ENCODE assay signal across 8 cellular contexts in genomic region chr12:21527451-21528180, GRCh38. TPM values are rescaled to one million over a fixed set of nuclear protein-coding genes. Genes with fewer than 3 reads are reported as not detected.
DNase-seq lines count a peak whose midpoint lies in the region; ATAC-seq, FAIRE-seq and TF ChIP-seq lines count a peak whose summit lies in the region.

No MANE protein-coding gene starts in this region.

- TF ChIP-seq POLR2A in GM12878 (IDR thresholded peaks at IDR 0.05; ENCODE audit: low read depth, low read length) (no peak), gastrocnemius medialis (IDR thresholded peaks at IDR 0.05) (no peak)

- no peak overlapping the region for H2BK120ac ChIP-seq in H9 (ENCODE audit: low read depth, low read length, poor library complexity, severe bottlenecking)

- no peak overlapping the region for H4K5ac ChIP-seq in H9 (ENCODE audit: insufficient read length, low read depth, low read length)

- H4K20me1 ChIP-seq in H9 (ENCODE audit: control insufficient read depth, insufficient read depth, insufficient read length) (no peaks in the 10 kb centered on the region), GM12878 (ENCODE audit: control insufficient read depth, insufficient read depth) (no peaks in the 10 kb centered on the region)

- DNase-seq in GM04504 (ENCODE audit: low read depth), result peak; percentile 14
- DNase-seq in H9, result peak; percentile 84
- peak; percentile 71 for DNase-seq in M059J (ENCODE audit: low read depth)
- DNase-seq in T-helper 22 cell (ENCODE audit: low read depth), result peak; percentile 23
- DNase-seq in GM12878 (ENCODE audit: low read depth, low spot score), result peak; percentile 27
- no peak for DNase-seq in iPS DF 6.9 (ENCODE audit: low read depth, low spot score)
- DNase-seq in gastrocnemius medialis, result peak; percentile 25 to 62
- DNase-seq in MV-4-11 (lab: John Stamatoyannopoulos, UW), result no peak

- peaks cover 0 to 4% of the 10 kb centered on the region in 2 experiments; a peak in 1 of 5 replicates for H3K9me3 Mint-ChIP-seq in H9

- H3K4me1 Mint-ChIP-seq in H9, result peaks cover 5 to 12% of the 10 kb centered on the region in 2 experiments

- no peaks in the 10 kb centered on the region; a peak in 1 of 7 replicates for H3K36me3 Mint-ChIP-seq in H9 (ENCODE audit: insufficient read depth in 1 of 3, low read depth in 3 of 3)

- CTCF ChIA-PET in GM12878 (lab: Yijun Ruan, JAX), result no interaction called here

- H2BK12ac ChIP-seq in H9 (ENCODE audit: insufficient read length, low read depth, low read length), result no peak overlapping the region

- H3K36me3 ChIP-seq in GM12878 (ENCODE audit: control insufficient read depth in 2 of 2, insufficient read depth in 2 of 2, low read length in 1 of 2), result no peaks in the 10 kb centered on the region
- H3K36me3 ChIP-seq in iPS DF 6.9 (ENCODE audit: control insufficient read depth, insufficient read depth, low read length), result no peaks in the 10 kb centered on the region
- no peaks in the 10 kb centered on the region for H3K36me3 ChIP-seq in gastrocnemius medialis

- no peak overlapping the region for H2BK5ac ChIP-seq in H9 (ENCODE audit: insufficient read length, low read length)

- ATAC-seq in GM12878 (peak; percentile 95), gastrocnemius medialis (peak; percentile 75 to 87)

- H3K9me3 ChIP-seq in H9 (ENCODE audit: control insufficient read depth, low read depth, low read length), result no peaks in the 10 kb centered on the region
- H3K9me3 ChIP-seq in GM12878 (replicated peaks; ENCODE audit: control insufficient read depth, insufficient read depth, low read length), result no peaks in the 10 kb centered on the region; the same call in 2 of the 3 replicates
- no peaks in the 10 kb centered on the region for H3K9me3 ChIP-seq in iPS DF 6.9 (ENCODE audit: control insufficient read depth, insufficient read depth, low read length)
- no peaks in the 10 kb centered on the region for H3K9me3 ChIP-seq in gastrocnemius medialis

- H3K14ac ChIP-seq in H9 (ENCODE audit: insufficient read depth, low read length), result peak overlapping the region; percentile 86

- no peak for TF ChIP-seq EP300 in GM12878 (IDR thresholded peaks at IDR 0.05; ENCODE audit: borderline replicate concordance in 1 of 2, control insufficient read depth in 1 of 2, low read depth in 2 of 2, low read length in 2 of 2)

- no peak for TF ChIP-seq RAD21 in GM12878 (IDR thresholded peaks at IDR 0.05; ENCODE audit: insufficient read depth, low read depth, low read length)

- H3K27ac Mint-ChIP-seq in H9, result no peak overlapping the region

- SMC1A ChIA-PET in GM12878 (lab: Charles Lee; ENCODE audit: uncharacterized antibody, unreplicated experiment), result interaction anchor here (0.8 to 1.2 kb wide), 2 partner anchors 17 to 64 kb away, joined by 3 read pairs; no protein-coding TSS in a partner anchor

- H4K91ac ChIP-seq in H9 (ENCODE audit: insufficient read length, low read depth, low read length), result no peak overlapping the region

- POLR2A ChIA-PET in GM12878 (lab: Charles Lee), result no interaction called here

- peak overlapping the region; percentile 62 to 86 for H3K4me3 Mint-ChIP-seq in H9

- H3K27me3 ChIP-seq in H9 (ENCODE audit: insufficient read depth, low read length) (peaks cover 5% of the 10 kb centered on the region; the same call in 1 of the 2 replicates), GM12878 (replicated peaks in 1 of 2; ENCODE audit: control insufficient read depth in 2 of 2, insufficient read depth in 2 of 2, low read length in 1 of 2) (peaks cover 1 to 8% of the 10 kb centered on the region in 2 experiments; a peak in 3 of 4 replicates), iPS DF 6.9 (ENCODE audit: control insufficient read depth, insufficient read depth, low read length) (peaks cover 9% of the 10 kb centered on the region; the same call in 1 of the 2 replicates), gastrocnemius medialis (no peaks in the 10 kb centered on the region)

- H3K4me1 ChIP-seq in H9 (ENCODE audit: insufficient read depth, low read length) (no peaks in the 10 kb centered on the region), GM12878 (ENCODE audit: control insufficient read depth, insufficient read depth, low read length) (no peaks in the 10 kb centered on the region), iPS DF 6.9 (ENCODE audit: control insufficient read depth, insufficient read depth, low read length) (no peaks in the 10 kb centered on the region), gastrocnemius medialis (peaks cover 14 to 21% of the 10 kb centered on the region in 2 donors)

- no peak overlapping the region for H4K8ac ChIP-seq in H9 (replicated peaks; ENCODE audit: insufficient read length, low read depth, low read length)

- H3K79me2 ChIP-seq in H9 (ENCODE audit: insufficient read depth, low read length) (no peaks in the 10 kb centered on the region), GM12878 (ENCODE audit: control insufficient read depth, insufficient read depth, low read length) (no peaks in the 10 kb centered on the region)

- BruUV-seq in GM12878 (replicated peaks; lab: Mats Ljungman, UMichigan), result no TSS peak

- peaks cover 8% of the 10 kb centered on the region for H3K23me2 ChIP-seq in H9 (ENCODE audit: insufficient read length, low read depth, low read length, poor library complexity, severe bottlenecking)

- no peak overlapping the region for H2BK15ac ChIP-seq in H9 (ENCODE audit: low read depth, low read length)

- H3K4me3 ChIP-seq in GM12878 (peak overlapping the region; percentile 71), iPS DF 6.9 (ENCODE audit: low read length) (peak overlapping the region; percentile 68), gastrocnemius medialis (peak overlapping the region; percentile 65 to 74 (median 68))

- H3T11ph ChIP-seq in H9 (ENCODE audit: low read length), result no peak overlapping the region

- WGBS in H9 (ENCODE audit: extremely low coverage, insufficient read length, low lambda C conversion rate), result no CpG with 5 or more reads among the region's 57 CpGs
- WGBS in GM12878 (ENCODE audit: insufficient coverage, insufficient replicate concordance, low lambda C conversion rate, missing lambda C conversion rate), result under 1% methylated on average over 47 of the region's 57 CpGs
- no CpG with 5 or more reads among the region's 57 CpGs for WGBS in iPS DF 6.9 (ENCODE audit: insufficient coverage, insufficient read length)

- TF ChIP-seq CTCF in H9 (conservative IDR thresholded peaks at IDR 0.05), result no peak; the same call in 2 of the 3 replicates
- TF ChIP-seq CTCF in GM12878 (IDR thresholded peaks at IDR 0.05 in 2 of 3, conservative IDR thresholded peaks at IDR 0.05 in 1 of 3; ENCODE audit: control insufficient read depth in 2 of 3, extremely low read depth in 1 of 3, insufficient read depth in 1 of 3, low read depth in 3 of 3, low read length in 3 of 3), result no peak
- peak in 2 of 5 experiments; percentile 14 to 44 for TF ChIP-seq CTCF in gastrocnemius medialis (IDR thresholded peaks at IDR 0.05 in 4 of 5, conservative IDR thresholded peaks at IDR 0.05 in 1 of 5)

- H3K56ac ChIP-seq in H9 (ENCODE audit: insufficient read length, low read depth, low read length), result no peak overlapping the region

- H3K27me3 Mint-ChIP-seq in H9 (ENCODE audit: low read depth), result peaks cover 67% of the 10 kb centered on the region

- H3K4me2 ChIP-seq in H9 (ENCODE audit: insufficient read depth, insufficient read length, low read length) (peak overlapping the region; percentile 98), GM12878 (ENCODE audit: control insufficient read depth, insufficient read depth) (peak overlapping the region; percentile 97)

- peak overlapping the region; percentile 11 for H3K18ac ChIP-seq in H9 (ENCODE audit: insufficient read length, low read depth, low read length)

- H3K4ac ChIP-seq in H9 (ENCODE audit: low read depth, low read length), result no peak overlapping the region

- no peaks in the 10 kb centered on the region for H3K79me1 ChIP-seq in H9 (ENCODE audit: insufficient read depth, low read depth, low read length, poor library complexity, severe bottlenecking)

- H3K23ac ChIP-seq in H9 (ENCODE audit: insufficient read length, low read depth, low read length), result no peak overlapping the region

- H3K9ac ChIP-seq in H9 (ENCODE audit: extremely low read depth, insufficient read length, low read length) (peak overlapping the region; percentile 46), GM12878 (ENCODE audit: control insufficient read depth, insufficient read depth, low read length) (no peak overlapping the region)

- no peak overlapping the region for H2AFZ ChIP-seq in H9 (ENCODE audit: low read length)
- H2AFZ ChIP-seq in GM12878 (ENCODE audit: control insufficient read depth, low read depth, low read length), result peak overlapping the region; percentile 86

- RAD21 ChIA-PET in GM12878 (lab: Charles Lee; ENCODE audit: unreplicated experiment), result no interaction called here

- no peak for FAIRE-seq in GM12878 (lab: Jason Lieb, UNC)

- H2AK5ac ChIP-seq in H9 (ENCODE audit: insufficient read length, low read length), result no peak overlapping the region

- intact Hi-C loops in GM12878 (cut with micrococcal nuclease; ENCODE audit: unreplicated experiment), result no loop called here
- intact Hi-C loops in gastrocnemius medialis (cut with DNase I; ENCODE audit: low total_unique reads), result loop anchor here (10.0 kb wide), 1 partner anchor 127 kb away; the partner anchor contains the start of gene LDHB

- H2BK20ac ChIP-seq in H9 (ENCODE audit: low read depth, low read length, poor library complexity, severe bottlenecking), result no peak overlapping the region

- in situ Hi-C loops in GM12878 (cut with MboI), result no loop called here
- in situ Hi-C loops in gastrocnemius medialis (cut with MboI; ENCODE audit: low sequenced_read_pairs in 4 of 4), result no loop called here

- no peak overlapping the region for H3K27ac ChIP-seq in H9 (ENCODE audit: insufficient read length, low read depth, low read length)
- no peak overlapping the region for H3K27ac ChIP-seq in GM12878 (ENCODE audit: control insufficient read depth, insufficient read depth)
- H3K27ac ChIP-seq in iPS DF 6.9 (ENCODE audit: low read length), result no peak overlapping the region
- H3K27ac ChIP-seq in gastrocnemius medialis, result peak overlapping the region; percentile 53 to 70 (median 62)

RNA-seq across cellular contexts. Expression of gene SPX, which starts 1.5 kb away (rescaled TPM):
- total RNA-seq in H9 (2021) (0.35 and 0.57 TPM in 2 replicates), GM12878 (2014; rRNA removed) (not detected in 2 replicates), GM12878 (2014; rRNA removed; fragmentation: Illumina TruSeq; extraction: Trizol) (not detected in 2 replicates), GM12878 (2021) (0.11 TPM in 1 of 2 replicates, not detected in the other), gastrocnemius medialis (1 to 10 TPM in 2 of 4 donors, under 1 TPM in 1, not detected in 1; 0.73 to 3.1 (median 2.4) TPM)
- total RNA-seq in M059J (2014; rRNA removed; shearing (Covaris generic)), result 0.39 and 0.47 TPM in 2 replicates
- total RNA-seq in GM12878 (2013; cell fraction: nucleolus; rRNA removed), result 0.06 TPM in 1 of 2 replicates, not detected in the other
- polyA plus RNA-seq in GM12878 (2011; ENCODE audit: low read depth), result not detected
- polyA plus RNA-seq in GM12878 (2011; rRNA removed) (0.05 and 0.12 TPM in 2 replicates), GM12878 (2014; fragmentation: Illumina TruSeq; extraction: Trizol) (not detected in 2 replicates), GM12878 (2014; fragmentation: Nextera tagmentation; extraction: Ambion mirVana) (under 1 TPM in 1 of 2 experiments, not detected in 1; 0.05 TPM), GM12878 (2014; rRNA removed) (not detected in 2 replicates), GM12878 (2016; fragmentation: Nextera tagmentation; extraction: Ambion mirVana) (not detected)
- polyA plus RNA-seq in GM12878 (2011; cell fraction: cytosol; rRNA removed), result 0.01 and 0.03 TPM in 2 replicates
- polyA plus RNA-seq in GM12878 (2011; cell fraction: nucleus; rRNA removed), result 0.15 TPM in 1 of 2 replicates, not detected in the other
- polyA plus RNA-seq in GM12878 (2012), result 0.07 TPM in 1 of 2 replicates, not detected in the other
- polyA minus RNA-seq in GM12878 (2011; rRNA and poly(A)+ RNA removed), result not detected in 2 replicates
- polyA minus RNA-seq in GM12878 (2011; cell fraction: cytosol; rRNA and poly(A)+ RNA removed), result not detected in 2 replicates
- 0.19 and 0.24 TPM in 2 replicates for polyA minus RNA-seq in GM12878 (2011; cell fraction: nucleus; rRNA and poly(A)+ RNA removed)

RNA-seq across cellular contexts. Expression of gene GOLT1B, which starts 26.0 kb away (rescaled TPM):
- total RNA-seq in H9 (2021) (46.1 and 48.1 TPM in 2 replicates), GM12878 (2014; rRNA removed) (18.3 and 23.7 TPM in 2 replicates), GM12878 (2014; rRNA removed; fragmentation: Illumina TruSeq; extraction: Trizol) (35.7 and 36.7 TPM in 2 replicates), GM12878 (2021) (28.7 and 33.5 TPM in 2 replicates), gastrocnemius medialis (10 to 100 TPM; 14.7 to 34.3 (median 27.0) TPM)
- total RNA-seq in M059J (2014; rRNA removed; shearing (Covaris generic)), result 95.9 and 121 TPM in 2 replicates
- 55.3 and 57.4 TPM in 2 replicates for total RNA-seq in GM12878 (2013; cell fraction: nucleolus; rRNA removed)
- polyA plus RNA-seq in GM12878 (2011; ENCODE audit: low read depth), result 36.1 TPM
- polyA plus RNA-seq in GM12878 (2011; rRNA removed) (28.7 and 45.5 TPM in 2 replicates), GM12878 (2014; fragmentation: Illumina TruSeq; extraction: Trizol) (29.1 and 47.3 TPM in 2 replicates), GM12878 (2014; fragmentation: Nextera tagmentation; extraction: Ambion mirVana) (10 to 100 TPM; 60.0 to 77.4 TPM), GM12878 (2014; rRNA removed) (18.4 and 21.0 TPM in 2 replicates), GM12878 (2016; fragmentation: Nextera tagmentation; extraction: Ambion mirVana) (10 to 100 TPM; 51.1 to 58.2 TPM)
- 9.6 and 17.0 TPM in 2 replicates for polyA plus RNA-seq in GM12878 (2011; cell fraction: cytosol; rRNA removed)
- 13.2 and 20.7 TPM in 2 replicates for polyA plus RNA-seq in GM12878 (2011; cell fraction: nucleus; rRNA removed)
- polyA plus RNA-seq in GM12878 (2012), result 33.4 and 48.4 TPM in 2 replicates
- 7.1 and 12.9 TPM in 2 replicates for polyA minus RNA-seq in GM12878 (2011; rRNA and poly(A)+ RNA removed)
- 9.9 and 15.5 TPM in 2 replicates for polyA minus RNA-seq in GM12878 (2011; cell fraction: cytosol; rRNA and poly(A)+ RNA removed)
- polyA minus RNA-seq in GM12878 (2011; cell fraction: nucleus; rRNA and poly(A)+ RNA removed), result 10.8 and 16.3 TPM in 2 replicates

RNA-seq across cellular contexts. Expression of gene RECQL, which starts 26.2 kb away (rescaled TPM):
- total RNA-seq in H9 (2021), result 41.0 and 42.9 TPM in 2 replicates
- 71.3 and 92.2 TPM in 2 replicates for total RNA-seq in M059J (2014; rRNA removed; shearing (Covaris generic))
- total RNA-seq in GM12878 (2013; cell fraction: nucleolus; rRNA removed), result 23.8 and 25.3 TPM in 2 replicates
- 60.2 and 71.2 TPM in 2 replicates for total RNA-seq in GM12878 (2014; rRNA removed)
- total RNA-seq in GM12878 (2014; rRNA removed; fragmentation: Illumina TruSeq; extraction: Trizol), result 112 and 113 TPM in 2 replicates
- 64.2 and 65.2 TPM in 2 replicates for total RNA-seq in GM12878 (2021)
- polyA plus RNA-seq in GM12878 (2011; ENCODE audit: low read depth), result 26.5 TPM
- polyA plus RNA-seq in GM12878 (2011; rRNA removed), result 47.4 and 74.2 TPM in 2 replicates
- polyA plus RNA-seq in GM12878 (2011; cell fraction: cytosol; rRNA removed), result 18.1 and 19.1 TPM in 2 replicates
- polyA plus RNA-seq in GM12878 (2011; cell fraction: nucleus; rRNA removed), result 16.6 and 21.1 TPM in 2 replicates
- 30.4 and 35.7 TPM in 2 replicates for polyA plus RNA-seq in GM12878 (2012)
- polyA plus RNA-seq in GM12878 (2014; fragmentation: Illumina TruSeq; extraction: Trizol), result 88.6 and 104 TPM in 2 replicates
- 10 to 100 TPM; 59.4 to 76.5 TPM for polyA plus RNA-seq in GM12878 (2014; fragmentation: Nextera tagmentation; extraction: Ambion mirVana)
- polyA plus RNA-seq in GM12878 (2014; rRNA removed), result 42.9 and 54.0 TPM in 2 replicates
- polyA plus RNA-seq in GM12878 (2016; fragmentation: Nextera tagmentation; extraction: Ambion mirVana), result 100 to 1,000 TPM; 120 to 130 TPM
- 25.8 and 38.8 TPM in 2 replicates for polyA minus RNA-seq in GM12878 (2011; rRNA and poly(A)+ RNA removed)
- polyA minus RNA-seq in GM12878 (2011; cell fraction: cytosol; rRNA and poly(A)+ RNA removed), result 15.5 and 21.4 TPM in 2 replicates
- 14.0 and 17.2 TPM in 2 replicates for polyA minus RNA-seq in GM12878 (2011; cell fraction: nucleus; rRNA and poly(A)+ RNA removed)
- total RNA-seq in gastrocnemius medialis, result 10 to 100 TPM; 14.0 to 32.5 (median 22.3) TPM

Comparison
In these comparisons a context has a peak if more than half of its experiments do, and no peak if none do; other contexts are left out.
1. DNase-seq: peak in GM04504 (single experiment), H9 (single experiment), M059J (single experiment), T-helper 22 cell (single experiment), GM12878 (single experiment) and gastrocnemius medialis (2 of 2); none in iPS DF 6.9 (single experiment) and MV-4-11 (single experiment).
2. H3K27ac ChIP-seq: peak in gastrocnemius medialis (4 of 4); none in H9 (single experiment), GM12878 (single experiment) and iPS DF 6.9 (single experiment).
3. Peak in every context shown above with its lines, with median percentiles within 50 percentile points of each other: H3K4me3 ChIP-seq.